In the genomic region with DNA sequence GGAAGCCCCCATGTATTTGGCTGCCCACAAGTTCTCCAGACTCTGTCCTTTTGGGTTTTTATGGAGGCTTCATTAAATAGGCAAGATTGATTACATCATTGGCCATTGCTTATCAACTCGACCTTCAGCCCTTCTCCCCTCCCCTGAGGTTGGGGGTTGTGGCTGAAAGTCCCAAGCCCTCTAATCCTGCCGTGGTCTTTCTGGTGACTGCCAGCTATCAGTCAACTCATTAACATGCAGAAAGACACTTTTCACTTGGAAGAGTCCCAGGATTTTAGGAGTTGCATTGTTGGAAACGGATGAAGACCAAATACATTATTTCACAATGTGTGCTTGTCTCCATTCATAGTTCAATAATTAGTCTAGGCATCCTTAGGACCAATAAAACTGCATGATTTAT, we compare ENCODE assay signal across 24 cellular contexts. TPM values are rescaled to one million over a fixed set of nuclear protein-coding genes. Genes with fewer than 3 reads are reported as not detected.
"Had no signal": no experiment of that assay in that cellular context is flagged by ENCODE, and none has a peak within 500 bp of the region (broad histone marks: within the 10 kb centered on the region; RNA-seq: fewer than 3 reads in every experiment).

No MANE protein-coding gene starts in this region.

- H3K27me3 Mint-ChIP-seq: activated CD4-positive, alpha-beta memory T cell treated with anti-CD3 and anti-CD28 coated beads, Interleukin-2, amount 10 ng/mL, durations not matched to agents 7 days and 5 days; activated CD4-positive, alpha-beta T cell treated with anti-CD3 and anti-CD28 coated beads, Interleukin-2, amount 10 ng/mL, durations not matched to agents 24 days and 14 days; activated naive CD4-positive, alpha-beta T cell treated with anti-CD3 and anti-CD28 coated beads, Interleukin-2, amount 50 U/mL, for 24 hours; effector memory CD8-positive, alpha-beta T cell; stimulated activated naive B cell treated with anti-CD40 and anti-IgM and Interleukin-4, amounts not matched to agents 10 μg/mL and 1 μg/mL and 100 μg/mL, for 72 hours had no signal

- DNase-seq: activated CD4-positive, alpha-beta memory T cell treated with anti-CD3 and anti-CD28 coated beads, Interleukin-2, amount 10 ng/mL, durations not matched to agents 7 days and 5 days; activated CD4-positive, alpha-beta T cell treated with anti-CD3 and anti-CD28 coated beads, Interleukin-2, amount 10 ng/mL, durations not matched to agents 24 days and 14 days; activated gamma-delta T cell treated with Interleukin-2 at 50 U/mL for 16 hours; body of pancreas; central memory CD4-positive, alpha-beta T cell; dermis blood vessel endothelial cell; effector memory CD8-positive, alpha-beta T cell; islet precursor cell; left colon; natural killer cell; stimulated activated CD4-positive, alpha-beta T cell treated with anti-CD3 and anti-CD28 coated beads, Interleukin-15, amount 100 ng/mL, for 24 hours; stimulated activated naive B cell treated with anti-CD40 and anti-IgM and Interleukin-4, amounts not matched to agents 10 μg/mL and 1 μg/mL and 100 μg/mL, for 72 hours; upper lobe of left lung had no signal

- H3K36me3 Mint-ChIP-seq: natural killer cell had no signal

- H3K27me3 ChIP-seq: body of pancreas, esophagus muscularis mucosa, upper lobe of left lung had no signal

- H3K27ac ChIP-seq: body of pancreas, esophagus muscularis mucosa, thoracic aorta, upper lobe of left lung, VCaP had no signal

- H3K4me3 ChIP-seq: body of pancreas, esophagus muscularis mucosa, lung, smooth muscle cell, thoracic aorta, upper lobe of left lung had no signal

- H3K9me3 ChIP-seq: body of pancreas, esophagus muscularis mucosa, thoracic aorta, upper lobe of left lung had no signal

- H3K4me1 ChIP-seq: upper lobe of left lung had no signal

- H3K9me3 Mint-ChIP-seq: activated CD4-positive, alpha-beta T cell treated with anti-CD3 and anti-CD28 coated beads, Interleukin-2, amount 10 ng/mL, durations not matched to agents 24 days and 14 days; activated naive CD4-positive, alpha-beta T cell treated with anti-CD3 and anti-CD28 coated beads, Interleukin-2, amount 50 U/mL, for 24 hours; effector memory CD8-positive, alpha-beta T cell; natural killer cell; T-helper 2 cell treated with Interferon-gamma antibody and Interleukin-4, amounts not matched to agents 5 μg/mL and 100 μg/mL, for 36 hours had no signal

- H3K4me3 Mint-ChIP-seq: activated CD4-positive, alpha-beta memory T cell treated with anti-CD3 and anti-CD28 coated beads, Interleukin-2, amount 10 ng/mL, durations not matched to agents 7 days and 5 days; activated CD4-positive, alpha-beta T cell treated with anti-CD3 and anti-CD28 coated beads, Interleukin-2, amount 10 ng/mL, durations not matched to agents 24 days and 14 days; activated naive CD4-positive, alpha-beta T cell treated with anti-CD3 and anti-CD28 coated beads, Interleukin-2, amount 50 U/mL, for 24 hours; effector memory CD8-positive, alpha-beta T cell; natural killer cell; stimulated activated naive B cell treated with anti-CD40 and anti-IgM and Interleukin-4, amounts not matched to agents 10 μg/mL and 1 μg/mL and 100 μg/mL, for 72 hours; T-helper 2 cell treated with Interferon-gamma antibody and Interleukin-4, amounts not matched to agents 5 μg/mL and 100 μg/mL, for 36 hours had no signal

- H3K27ac Mint-ChIP-seq: activated CD4-positive, alpha-beta memory T cell treated with anti-CD3 and anti-CD28 coated beads, Interleukin-2, amount 10 ng/mL, durations not matched to agents 7 days and 5 days; activated CD4-positive, alpha-beta T cell treated with anti-CD3 and anti-CD28 coated beads, Interleukin-2, amount 10 ng/mL, durations not matched to agents 24 days and 14 days; activated naive CD4-positive, alpha-beta T cell treated with anti-CD3 and anti-CD28 coated beads, Interleukin-2, amount 50 U/mL, for 24 hours; natural killer cell; stimulated activated naive B cell treated with anti-CD40 and anti-IgM and Interleukin-4, amounts not matched to agents 10 μg/mL and 1 μg/mL and 100 μg/mL, for 72 hours; T-helper 2 cell treated with Interferon-gamma antibody and Interleukin-4, amounts not matched to agents 5 μg/mL and 100 μg/mL, for 36 hours had no signal

- ATAC-seq: activated CD4-positive, CD25-positive, alpha-beta regulatory T cell treated with anti-CD3 and anti-CD28 coated beads, Interleukin-2, amount 50 U/mL, for 24 hours; body of pancreas; effector memory CD8-positive, alpha-beta T cell; left colon; natural killer cell; sciatic nerve; stimulated activated naive B cell treated with anti-CD40 and anti-IgM and Interleukin-4, amounts not matched to agents 10 μg/mL and 1 μg/mL and 100 μg/mL, for 72 hours had no signal

RNA-seq across cellular contexts. Expression of a gene that starts 54.5 kb away (rescaled TPM):
- total RNA-seq: activated CD4-positive, alpha-beta memory T cell treated with anti-CD3 and anti-CD28 coated beads, Interleukin-2, amount 10 ng/mL, durations not matched to agents 7 days and 5 days; activated CD4-positive, alpha-beta T cell treated with anti-CD3 and anti-CD28 coated beads, Interleukin-2, amount 10 ng/mL, durations not matched to agents 24 days and 14 days; body of pancreas; dermis blood vessel endothelial cell; esophagus muscularis mucosa; left colon; natural killer cell; osteocyte; pulmonary artery endothelial cell; sciatic nerve; smooth muscle cell; thoracic aorta had no signal
- polyA plus RNA-seq: smooth muscle cell had no signal
